ENCODE assay signal across 9 cellular contexts in genomic region chr7:99440195-99440594, GRCh38. TPM values are rescaled to one million over a fixed set of nuclear protein-coding genes. Genes with fewer than 3 reads are reported as not detected.
DNase-seq lines count a peak whose midpoint lies in the region; ATAC-seq and TF ChIP-seq lines count a peak whose summit lies in the region.
"Had no signal": no experiment of that assay in that cellular context is flagged by ENCODE, and none has a peak within 500 bp of the region (broad histone marks: within the 10 kb centered on the region; RNA-seq: fewer than 3 reads in every experiment).

No MANE protein-coding gene starts in this region.

- 69 to 70% methylated on average over 9 of the region's 9 CpGs for WGBS in ectodermal cell, 2 experiments

- H3K27ac Mint-ChIP-seq in Calu3 (ENCODE audit: unreplicated experiment): peak overlapping the region; percentile 89

- no peak for ATAC-seq in GM21717 (IDR thresholded peaks at IDR 0.05; ENCODE audit: unreplicated experiment)
- ATAC-seq in HG03378 (IDR thresholded peaks at IDR 0.05; ENCODE audit: unreplicated experiment): no peak
- ATAC-seq in GM18498 (IDR thresholded peaks at IDR 0.05; ENCODE audit: unreplicated experiment): no peak

- intact Hi-C loops in Calu3 (cut with micrococcal nuclease; ENCODE audit: unreplicated experiment): no loop called here

- no TSS peak for BruUV-seq in Calu3 (replicated peaks; lab: Mats Ljungman, UMichigan)

- peaks cover 45% of the 10 kb centered on the region for H3K36me3 ChIP-seq in NT2/D1 (ENCODE audit: insufficient read depth, insufficient read length, low read length)
- peaks cover 18% of the 10 kb centered on the region for H3K36me3 ChIP-seq in ectodermal cell (ENCODE audit: control insufficient read depth, insufficient read depth, low read length)
- H3K36me3 ChIP-seq in neuron (ENCODE audit: insufficient read depth, low read length): peaks cover 36% of the 10 kb centered on the region

- H3K4me1 ChIP-seq in NT2/D1 (ENCODE audit: insufficient read depth, insufficient read length) (peaks cover 5% of the 10 kb centered on the region), ectodermal cell (ENCODE audit: control insufficient read depth, insufficient read depth, low read length) (peaks cover 13% of the 10 kb centered on the region), neuron (ENCODE audit: insufficient read depth, low read length) (peaks cover 16% of the 10 kb centered on the region)

- H3K36me3 Mint-ChIP-seq in Calu3 (ENCODE audit: insufficient read depth, unreplicated experiment): peaks cover 45% of the 10 kb centered on the region

- no peak for TF ChIP-seq CTCF in Calu3 (IDR thresholded peaks at IDR 0.05; ENCODE audit: unreplicated experiment)

- CTCF ChIA-PET in Calu3 (lab: Charles Lee): no interaction called here

- H3K9me3 ChIP-seq in NT2/D1 (ENCODE audit: insufficient read depth, low read length) (no peaks in the 10 kb centered on the region), ectodermal cell (ENCODE audit: control insufficient read depth, low read length) (no peaks in the 10 kb centered on the region), neuron (ENCODE audit: low read length) (no peaks in the 10 kb centered on the region)

- H3K4me1 Mint-ChIP-seq in Calu3 (ENCODE audit: low read depth, unreplicated experiment): no peaks in the 10 kb centered on the region

- no peaks in the 10 kb centered on the region for H3K27me3 Mint-ChIP-seq in Calu3 (ENCODE audit: unreplicated experiment)

- peak overlapping the region; percentile 98 for H3K4me3 Mint-ChIP-seq in Calu3 (ENCODE audit: low read depth, unreplicated experiment)

- DNase-seq in Calu3 (no peak), NT2/D1 (ENCODE audit: low read depth, low spot score) (no peak), GM19238 (ENCODE audit: insufficient read length, low spot score) (no peak)
- DNase-seq: activated CD8-positive, alpha-beta memory T cell treated with anti-CD3 and anti-CD28 coated beads for 24 hours had no signal

- H3K27ac ChIP-seq in ectodermal cell (ENCODE audit: insufficient read depth, low read depth, low read length, poor library complexity, severe bottlenecking): no peak overlapping the region

- no peak overlapping the region for H2AFZ ChIP-seq in neuron (ENCODE audit: low read depth, low read length)

- no peaks in the 10 kb centered on the region for H3K27me3 ChIP-seq in NT2/D1 (ENCODE audit: insufficient read depth, insufficient read length)
- H3K27me3 ChIP-seq in ectodermal cell (ENCODE audit: control insufficient read depth, insufficient read depth, low read length, poor library complexity, severe bottlenecking): no peaks in the 10 kb centered on the region
- no peaks in the 10 kb centered on the region for H3K27me3 ChIP-seq in neuron (ENCODE audit: insufficient read depth, low read length)

- H3K9me3 Mint-ChIP-seq in Calu3 (ENCODE audit: low read depth, unreplicated experiment): no peaks in the 10 kb centered on the region

- H3K4me3 ChIP-seq in NT2/D1 (ENCODE audit: insufficient read length, low read depth) (peak overlapping the region; percentile 86), ectodermal cell (ENCODE audit: insufficient read depth, low read depth, low read length) (peak overlapping the region; percentile 91), neuron (ENCODE audit: low read length) (peak overlapping the region; percentile 99)

- peak overlapping the region; percentile 90 for H3K9ac ChIP-seq in NT2/D1 (ENCODE audit: insufficient read length, low read depth)

RNA-seq across cellular contexts. Expression of gene CPSF4, which starts 1.5 kb away (rescaled TPM):
- 33.4 and 37.2 TPM in 2 replicates for total RNA-seq in Calu3 (2022)
- 94.1 TPM for polyA plus RNA-seq in ectodermal cell (2013, experiment 1 of 4)
- polyA plus RNA-seq in ectodermal cell (2013, experiment 2 of 4): 94.8 TPM
- 85.4 TPM for polyA plus RNA-seq in ectodermal cell (2013, experiment 3 of 4)
- 95.3 TPM for polyA plus RNA-seq in ectodermal cell (2013, experiment 4 of 4)

RNA-seq across cellular contexts. Expression of gene PTCD1, which starts 1.6 kb away (rescaled TPM):
- total RNA-seq in Calu3 (2022): 7.6 and 8.8 TPM in 2 replicates
- 7.7 TPM for polyA plus RNA-seq in ectodermal cell (2013, experiment 1 of 4)
- polyA plus RNA-seq in ectodermal cell (2013, experiment 2 of 4): 11.2 TPM
- 5.2 TPM for polyA plus RNA-seq in ectodermal cell (2013, experiment 3 of 4)
- polyA plus RNA-seq in ectodermal cell (2013, experiment 4 of 4): 5.3 TPM

RNA-seq across cellular contexts. Expression of gene ATP5MF, which starts 25.8 kb away (rescaled TPM):
- total RNA-seq in Calu3 (2022): 222 and 234 TPM in 2 replicates
- 541 TPM for polyA plus RNA-seq in ectodermal cell (2013, experiment 1 of 4)
- polyA plus RNA-seq in ectodermal cell (2013, experiment 2 of 4): 480 TPM
- 516 TPM for polyA plus RNA-seq in ectodermal cell (2013, experiment 3 of 4)
- 545 TPM for polyA plus RNA-seq in ectodermal cell (2013, experiment 4 of 4)

RNA-seq across cellular contexts. Expression of gene BUD31, which starts 31.4 kb away (rescaled TPM):
- total RNA-seq in Calu3 (2022): 62.8 and 82.7 TPM in 2 replicates
- 88.8 TPM for polyA plus RNA-seq in ectodermal cell (2013, experiment 1 of 4)
- 90.7 TPM for polyA plus RNA-seq in ectodermal cell (2013, experiment 2 of 4)
- polyA plus RNA-seq in ectodermal cell (2013, experiment 3 of 4): 92.1 TPM
- polyA plus RNA-seq in ectodermal cell (2013, experiment 4 of 4): 98.8 TPM

RNA-seq across cellular contexts. Expression of gene PDAP1, which starts 31.8 kb away (rescaled TPM):
- total RNA-seq in Calu3 (2022): 83.9 and 87.2 TPM in 2 replicates
- polyA plus RNA-seq in ectodermal cell (2013, experiment 1 of 4): 151 TPM
- 146 TPM for polyA plus RNA-seq in ectodermal cell (2013, experiment 2 of 4)
- 125 TPM for polyA plus RNA-seq in ectodermal cell (2013, experiment 3 of 4)
- 136 TPM for polyA plus RNA-seq in ectodermal cell (2013, experiment 4 of 4)
